In genomic region chr19:18848860-18849661, GRCh38 we compare ENCODE assay signal across 8 cellular contexts. TPM values are rescaled to one million over a fixed set of nuclear protein-coding genes. Genes with fewer than 3 reads are reported as not detected.
DNase-seq lines count a peak whose midpoint lies in the region; ATAC-seq and TF ChIP-seq lines count a peak whose summit lies in the region.

No MANE protein-coding gene starts in this region.

- ATAC-seq in mucosa of descending colon = peak; percentile 42
- ATAC-seq in GM21515 (IDR thresholded peaks at IDR 0.05; ENCODE audit: unreplicated experiment) = no peak
- ATAC-seq in HG02763 (IDR thresholded peaks at IDR 0.05; ENCODE audit: unreplicated experiment) = no peak

- H3K4me2 ChIP-seq in OCI-LY1 (ENCODE audit: low read length) = no peak overlapping the region; the same call in 1 of the 2 replicates

- no peak overlapping the region; the same call in 1 of the 2 replicates for H3K9ac ChIP-seq in OCI-LY1 (ENCODE audit: low read length)

- intact Hi-C loops in mucosa of descending colon (cut with DNase I, micrococcal nuclease) (loop anchor here (5.0 to 10.0 kb wide), 2 partner anchors 254 to 257 kb away; no protein-coding TSS in a partner anchor), uterus (cut with DNase I; ENCODE audit: low total_unique reads) (loop anchor here (5.0 to 10.0 kb wide), 2 partner anchors 257 to 394 kb away; no protein-coding TSS in a partner anchor)

- H3K4me1 ChIP-seq in OCI-LY1 (ENCODE audit: insufficient read depth, low read length, severe bottlenecking) = peaks cover 46% of the 10 kb centered on the region
- H3K4me1 ChIP-seq in mucosa of descending colon (ENCODE audit: low read depth) = peaks cover 10% of the 10 kb centered on the region
- peaks cover 33 to 54% of the 10 kb centered on the region in 2 donors for H3K4me1 ChIP-seq in uterus

- H3K27ac ChIP-seq in OCI-LY1 (ENCODE audit: low read depth, low read length, poor library complexity, severe bottlenecking) = peak overlapping the region; percentile 34
- peak overlapping the region; percentile 75 to 84 for H3K27ac ChIP-seq in uterus

- no peaks in the 10 kb centered on the region for H3K9me2 ChIP-seq in OCI-LY1 (ENCODE audit: low read depth, low read length)

- H3K79me2 ChIP-seq in OCI-LY1 (ENCODE audit: insufficient read depth, low read length) = peaks cover 25% of the 10 kb centered on the region

- TF ChIP-seq POLR2A in uterus (IDR thresholded peaks at IDR 0.05) = no peak

- H3K36me3 ChIP-seq in OCI-LY1 (ENCODE audit: insufficient read depth, low read length) (peaks cover 81% of the 10 kb centered on the region), mucosa of descending colon (ENCODE audit: low read depth) (peaks cover 12% of the 10 kb centered on the region), uterus (no peaks in the 10 kb centered on the region)

- no peak overlapping the region for H3K4me3 ChIP-seq in OCI-LY1 (ENCODE audit: low read depth, low read length, poor library complexity, severe bottlenecking)
- no peak overlapping the region for H3K4me3 ChIP-seq in mucosa of descending colon
- H3K4me3 ChIP-seq in uterus = no peak overlapping the region

- H2AFZ ChIP-seq in OCI-LY1 (ENCODE audit: low read length) = no peak overlapping the region

- H3K27me3 ChIP-seq in OCI-LY1 (ENCODE audit: insufficient read depth, low read length) (no peaks in the 10 kb centered on the region), uterus (no peaks in the 10 kb centered on the region)

- H3K9me3 ChIP-seq in OCI-LY1 (ENCODE audit: low read length) (no peaks in the 10 kb centered on the region), mucosa of descending colon (no peaks in the 10 kb centered on the region), uterus (no peaks in the 10 kb centered on the region)

- H4K20me1 ChIP-seq in OCI-LY1 (ENCODE audit: insufficient read depth, low read length) = no peaks in the 10 kb centered on the region

- DNase-seq in Ammon's horn (ENCODE audit: low spot score) (peak; percentile 87), dermis blood vessel endothelial cell (peak; percentile 87), mucosa of descending colon (peak in 2 of 3 donors; percentile 32 to 64), uterus (peak; percentile 69 to 73), HuH-7 (ENCODE audit: low spot score) (no peak)

- H3F3A ChIP-seq in OCI-LY1 (ENCODE audit: insufficient read depth, low read length) = no peaks in the 10 kb centered on the region

- TF ChIP-seq CTCF in OCI-LY1 (IDR thresholded peaks at IDR 0.05; ENCODE audit: low read length) (no peak), mucosa of descending colon (IDR thresholded peaks at IDR 0.05) (no peak), uterus (IDR thresholded peaks at IDR 0.05) (peak in 1 of 4 experiments; percentile 6)

RNA-seq across cellular contexts. Expression of gene UPF1, which starts 17.3 kb away (rescaled TPM):
- 100 and 107 TPM in 2 replicates for total RNA-seq in dermis blood vessel endothelial cell
- 10 to 100 TPM; 79.2 to 87.2 (median 83.4) TPM for total RNA-seq in mucosa of descending colon
- total RNA-seq in uterus = 100 to 1,000 TPM in 1 of 4 donors, 10 to 100 TPM in 3; 17.9 to 105 (median 43.7) TPM

RNA-seq across cellular contexts. Expression of gene CERS1, which starts 46.9 kb away (rescaled TPM):
- total RNA-seq in dermis blood vessel endothelial cell (1.0 and 1.3 TPM in 2 replicates), mucosa of descending colon (1 to 10 TPM in 1 of 3 donors, under 1 TPM in 2; 0.17 to 1.3 (median 0.39) TPM), uterus (1 to 10 TPM in 1 of 4 donors, under 1 TPM in 1, not detected in 2; 0.30 to 4.9 TPM)

RNA-seq across cellular contexts. Expression of gene COMP, which starts 58.0 kb away (rescaled TPM):
- total RNA-seq in dermis blood vessel endothelial cell (not detected in 2 replicates), mucosa of descending colon (under 1 TPM in 2 of 3 donors, not detected in 1; 0.12 to 0.95 TPM), uterus (under 1 TPM in 1 of 4 donors, not detected in 3; 0.76 TPM)
